In genomic region chr4:100289980-100290379, GRCh38 we compare ENCODE assay signal across 19 cellular contexts.
DNase-seq lines count a peak whose midpoint lies in the region; FAIRE-seq and TF ChIP-seq lines count a peak whose summit lies in the region.
"Had no signal": no experiment of that assay in that cellular context is flagged by ENCODE, and none has a peak within 500 bp of the region (broad histone marks: within the 10 kb centered on the region; RNA-seq: fewer than 3 reads in every experiment).

No MANE protein-coding gene starts in this region.

- H3K9ac ChIP-seq in mesenchymal stem cell (ENCODE audit: low read length) = peak overlapping the region; percentile 64

- TF ChIP-seq POLR2A in GM12891 (IDR thresholded peaks at IDR 0.05; ENCODE audit: low read depth, low read length) = no peak

- no peak overlapping the region for H3K23ac ChIP-seq in mesenchymal stem cell (ENCODE audit: low read length in 2 of 2)

- H3K9me3 ChIP-seq in mesenchymal stem cell (ENCODE audit: control insufficient read depth, low read length) (no peaks in the 10 kb centered on the region), tibial artery (no peaks in the 10 kb centered on the region), BE2C (no peaks in the 10 kb centered on the region)

- peak; percentile 25 for DNase-seq in ELR (ENCODE audit: low read depth)
- peak; percentile 89 for DNase-seq in NCI-H460 (ENCODE audit: extremely low read depth, low read depth)
- DNase-seq in choroid plexus epithelial cell (ENCODE audit: low read depth) = peak; percentile 11
- DNase-seq in mesenchymal stem cell = no peak
- no peak for DNase-seq in activated effector memory CD4-positive, alpha-beta T cell treated with Interleukin-2 at 50 U/mL for 16 hours
- no peak for DNase-seq in GM12891 (ENCODE audit: insufficient read length, low spot score)
- no peak for DNase-seq in tibial artery
- no peak for DNase-seq in BE2C
- DNase-seq: activated CD4-positive, alpha-beta T cell treated with anti-CD3 and anti-CD28 coated beads for 36 hours; activated naive CD4-positive, alpha-beta T cell treated with anti-CD3 and anti-CD28 coated beads, Interleukin-2, amount 10 ng/mL, durations not matched to agents 7 days and 5 days; activated T-cell treated with anti-CD3 and anti-CD28 coated beads, Interleukin-2, amount 50 U/mL, for 48 hours; CD4-positive, alpha-beta T cell; GF-D8; naive B cell; NCI-H1417; NCI-H510A treated with DMSO at 0.1 percent for 48 hours; occipital lobe; stimulated activated naive B cell treated with anti-CD40 and anti-IgM and Interleukin-4, amounts not matched to agents 10 μg/mL and 1 μg/mL and 100 μg/mL, for 72 hours had no signal

- no peaks in the 10 kb centered on the region for H3K4me1 ChIP-seq in mesenchymal stem cell (ENCODE audit: control insufficient read depth, insufficient read depth, low read depth, low read length)
- no peaks in the 10 kb centered on the region for H3K4me1 ChIP-seq in tibial artery
- peaks cover 4% of the 10 kb centered on the region; the same call in 1 of the 2 replicates for H3K4me1 ChIP-seq in BE2C

- no peak overlapping the region for H2BK12ac ChIP-seq in mesenchymal stem cell (ENCODE audit: low read length in 2 of 2)

- no peak overlapping the region for H4K8ac ChIP-seq in mesenchymal stem cell (ENCODE audit: low read length)

- 6% methylated on average over 1 of the region's 1 CpG for WGBS in mesenchymal stem cell

- no peak overlapping the region for H2AFZ ChIP-seq in mesenchymal stem cell (ENCODE audit: low read depth, low read length)

- no peak overlapping the region for H3K4ac ChIP-seq in mesenchymal stem cell (ENCODE audit: low read depth in 1 of 2, low read length in 2 of 2)

- no peak overlapping the region for H2AK5ac ChIP-seq in mesenchymal stem cell (ENCODE audit: low read length, severe bottlenecking)

- peak overlapping the region; percentile 78 for H3K27ac ChIP-seq in mesenchymal stem cell (ENCODE audit: low read length, poor library complexity, severe bottlenecking)
- no peak overlapping the region for H3K27ac ChIP-seq in tibial artery

- TF ChIP-seq CTCF in choroid plexus epithelial cell (conservative IDR thresholded peaks at IDR 0.05; ENCODE audit: low read depth, low read length) (no peak), tibial artery (IDR thresholded peaks at IDR 0.05) (no peak), BE2C (IDR thresholded peaks at IDR 0.05; ENCODE audit: low read depth, low read length) (no peak)

- H3K14ac ChIP-seq in mesenchymal stem cell (ENCODE audit: low read length in 2 of 2) = no peak overlapping the region

- FAIRE-seq in GM12891 (lab: Jason Lieb, UNC) = no peak

- H2BK5ac ChIP-seq in mesenchymal stem cell (ENCODE audit: low read depth, low read length, poor library complexity, severe bottlenecking) = no peak overlapping the region

- intact Hi-C loops in tibial artery (cut with DNase I; ENCODE audit: low total_unique reads) = no loop called here

- no peak overlapping the region for H4K91ac ChIP-seq in mesenchymal stem cell (ENCODE audit: low read length)

- H3K4me3 ChIP-seq in choroid plexus epithelial cell (ENCODE audit: low read depth, low read length) = no peak overlapping the region
- no peak overlapping the region for H3K4me3 ChIP-seq in mesenchymal stem cell (ENCODE audit: insufficient read depth in 1 of 2, low read depth in 1 of 2, low read length in 2 of 2)
- no peak overlapping the region for H3K4me3 ChIP-seq in tibial artery
- H3K4me3 ChIP-seq in BE2C (ENCODE audit: low read depth, low read length) = no peak overlapping the region
- H3K4me3 ChIP-seq: smooth muscle cell had no signal

- H3K18ac ChIP-seq in mesenchymal stem cell (ENCODE audit: low read depth in 1 of 2, low read length in 2 of 2) = no peak overlapping the region

- H3K27me3 ChIP-seq in mesenchymal stem cell (ENCODE audit: control insufficient read depth in 1 of 2, insufficient read depth in 1 of 2, low read length in 2 of 2) (no peaks in the 10 kb centered on the region), tibial artery (no peaks in the 10 kb centered on the region), BE2C (no peaks in the 10 kb centered on the region)

- H3K4me2 ChIP-seq in mesenchymal stem cell (ENCODE audit: low read length, poor library complexity, severe bottlenecking) = no peak overlapping the region

- no peak overlapping the region for H2BK15ac ChIP-seq in mesenchymal stem cell (ENCODE audit: low read depth, poor library complexity, severe bottlenecking)

- H3K79me1 ChIP-seq in mesenchymal stem cell (replicated peaks; ENCODE audit: low read length, poor library complexity, severe bottlenecking) = no peaks in the 10 kb centered on the region

- H3K36me3 ChIP-seq in mesenchymal stem cell (ENCODE audit: control insufficient read depth in 1 of 2, insufficient read depth in 2 of 2, low read depth in 1 of 2, low read length in 2 of 2) = no peaks in the 10 kb centered on the region
- H3K36me3 ChIP-seq in tibial artery = no peaks in the 10 kb centered on the region
- no peaks in the 10 kb centered on the region for H3K36me3 ChIP-seq in BE2C

- H2BK120ac ChIP-seq in mesenchymal stem cell (ENCODE audit: low read depth, low read length) = peak overlapping the region; percentile 15

TF ChIP-seq in GM12891, 5 proteins besides CTCF, POLR2A, EP300 and RAD21:
- TF ChIP-seq POLR2AphosphoS5 (IDR thresholded peaks at IDR 0.05; ENCODE audit: low read depth, low read length) = no peak
- no peak for TF ChIP-seq PAX5 (IDR thresholded peaks at IDR 0.05; ENCODE audit: insufficient read depth, low read length, severe bottlenecking)

Comparison
In these comparisons a context has a peak if more than half of its experiments do, and no peak if none do; other contexts are left out.
1. DNase-seq: peak in ELR (single experiment), NCI-H460 (single experiment) and choroid plexus epithelial cell (single experiment); none in mesenchymal stem cell (single experiment), activated effector memory CD4-positive, alpha-beta T cell treated with Interleukin-2 at 50 U/mL for 16 hours (single experiment), GM12891 (single experiment), tibial artery (0 of 2) and BE2C (single experiment).